Comparison of ENCODE assay signal across 16 cellular contexts in the genomic region with DNA sequence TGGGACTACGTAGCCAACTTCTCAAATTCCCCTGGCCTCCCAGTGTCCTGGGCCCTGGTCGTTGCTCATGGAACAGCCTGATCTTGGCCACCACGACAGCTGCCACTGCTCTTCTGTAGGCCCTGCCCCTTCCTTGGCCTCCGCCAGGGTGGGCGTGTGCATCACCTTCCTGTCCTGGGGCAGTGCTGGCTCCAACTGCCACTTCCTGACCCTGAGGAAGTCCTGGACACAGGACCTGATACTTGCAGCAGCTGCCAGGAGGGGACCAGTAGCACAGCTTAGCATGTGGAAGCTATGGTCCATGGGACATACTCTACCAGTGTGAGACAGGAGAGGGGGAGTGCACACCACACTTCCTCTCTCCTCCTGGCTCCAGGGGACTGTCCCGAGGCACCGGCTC.
"Had no signal": no experiment of that assay in that cellular context is flagged by ENCODE, and none has a peak within 500 bp of the region (broad histone marks: within the 10 kb centered on the region; RNA-seq: fewer than 3 reads in every experiment).

No MANE protein-coding gene starts in this region.

- H3K36me3 ChIP-seq: esophagus muscularis mucosa, neural progenitor cell, pancreas, transverse colon had no signal

- H3K27ac ChIP-seq: body of pancreas, esophagus muscularis mucosa, neural progenitor cell, pancreas, transverse colon had no signal

- H3K4me1 ChIP-seq: body of pancreas, esophagus muscularis mucosa, neural progenitor cell, pancreas, transverse colon had no signal

- ATAC-seq: body of pancreas; pancreas; stimulated activated naive CD8-positive, alpha-beta T cell treated with anti-CD3 and anti-CD28 coated beads, Interleukin-15, Interleukin-2, amounts not matched to agents 100 U/mL and 50 U/mL, for 24 hours; T-helper 17 cell had no signal

- H3K4me3 ChIP-seq: body of pancreas, esophagus muscularis mucosa, neural progenitor cell, pancreas, transverse colon had no signal

- H3K27me3 ChIP-seq: body of pancreas, esophagus muscularis mucosa, neural progenitor cell, pancreas, transverse colon had no signal

- H3K4me2 ChIP-seq: neural progenitor cell had no signal

- FAIRE-seq: colon, pancreas had no signal

- DNase-seq: activated B cell treated with CpG ODN at 0.5 μM for 24 hours; activated CD4-positive, alpha-beta T cell treated with anti-CD3 and anti-CD28 coated beads, Interleukin-2, amount 10 ng/mL, durations not matched to agents 7 days and 5 days; activated CD8-positive, alpha-beta memory T cell treated with anti-CD3 and anti-CD28 coated beads for 24 hours; activated gamma-delta T cell treated with Interleukin-2 at 50 U/mL for 16 hours; amniotic stem cell; body of pancreas; kidney glomerular epithelial cell; pancreas; stimulated activated CD4-positive, alpha-beta T cell treated with anti-CD3 and anti-CD28 coated beads, Interleukin-15, amount 100 ng/mL, for 24 hours; stimulated activated CD4-positive, alpha-beta T cell treated with anti-CD3 and anti-CD28 coated beads, Interleukin-4, amount 100 ng/mL, for 24 hours; stimulated activated naive CD8-positive, alpha-beta T cell treated with anti-CD3 and anti-CD28 coated beads, Interleukin-15, Interleukin-2, amounts not matched to agents 100 U/mL and 50 U/mL, for 24 hours; T-helper 17 cell; transverse colon had no signal

- H3K9ac ChIP-seq: neural progenitor cell had no signal

- H2AFZ ChIP-seq: neural progenitor cell had no signal

- H3K9me3 ChIP-seq: body of pancreas, pancreas, transverse colon had no signal
